Comparison of ENCODE assay signal across 27 cellular contexts in genomic region chr20:34996243-34996984, GRCh38. TPM values are rescaled to one million over a fixed set of nuclear protein-coding genes. Genes with fewer than 3 reads are reported as not detected.
DNase-seq lines count a peak whose midpoint lies in the region; ATAC-seq and TF ChIP-seq lines count a peak whose summit lies in the region.
"Had no signal": no experiment of that assay in that cellular context is flagged by ENCODE, and none has a peak within 500 bp of the region (broad histone marks: within the 10 kb centered on the region; RNA-seq: fewer than 3 reads in every experiment).

No MANE protein-coding gene starts in this region.

- H3K4me3 ChIP-seq in H7 (ENCODE audit: insufficient read depth, low read depth, low read length) (no peak overlapping the region), gastrocnemius medialis (no peak overlapping the region)
- H3K4me3 ChIP-seq in CD8-positive, alpha-beta T cell (ENCODE audit: low read depth, low read length) = no peak overlapping the region
- H3K4me3 ChIP-seq: A549, psoas muscle, skin epidermis, uterus had no signal

- no peaks in the 10 kb centered on the region for H3K27me3 Mint-ChIP-seq in activated T-cell treated with anti-CD3 and anti-CD28 coated beads, Interleukin-2, amount 50 U/mL, for 72 hours (ENCODE audit: low read depth)
- H3K27me3 Mint-ChIP-seq in endothelial cell (ENCODE audit: unreplicated experiment) = peaks cover 18% of the 10 kb centered on the region
- H3K27me3 Mint-ChIP-seq in CD8-positive, alpha-beta T cell (ENCODE audit: low read depth) = no peaks in the 10 kb centered on the region
- H3K27me3 Mint-ChIP-seq: brain; CD4-positive, CD25-positive, alpha-beta regulatory T cell; T-cell had no signal

- H3K4me1 ChIP-seq in gastrocnemius medialis = peaks cover 13 to 15% of the 10 kb centered on the region in 2 donors
- H3K4me1 ChIP-seq in CD8-positive, alpha-beta T cell (ENCODE audit: insufficient read depth, low read length) = no peaks in the 10 kb centered on the region
- H3K4me1 ChIP-seq: A549, psoas muscle, uterus had no signal

- H3K9me3 ChIP-seq in gastrocnemius medialis = no peaks in the 10 kb centered on the region
- no peaks in the 10 kb centered on the region for H3K9me3 ChIP-seq in CD8-positive, alpha-beta T cell (ENCODE audit: low read length)
- H3K9me3 ChIP-seq: A549, neutrophil, psoas muscle, uterus had no signal

- no peak for DNase-seq in activated T-cell treated with anti-CD3 and anti-CD28 coated beads, Interleukin-2, amount 50 U/mL, for 72 hours
- DNase-seq in activated T-cell treated with anti-CD3 and anti-CD28 coated beads, Interleukin-2, amount 50 U/mL, for 48 hours = no peak
- DNase-seq in H7 = peak; percentile 34
- DNase-seq in endothelial cell (ENCODE audit: low spot score) = no peak
- DNase-seq in gastrocnemius medialis = no peak
- no peak for DNase-seq in stimulated activated CD8-positive, alpha-beta memory T cell treated with anti-CD3 and anti-CD28 coated beads, Interleukin-4, amount 100 ng/mL, for 48 hours
- no peak for DNase-seq in CD8-positive, alpha-beta T cell
- DNase-seq in NCI-H128 (lab: John Stamatoyannopoulos, UW; ENCODE audit: unreplicated experiment) = no peak
- DNase-seq: activated CD4-positive, alpha-beta T cell treated with anti-CD3 and anti-CD28 coated beads, Interleukin-2, amount 50 U/mL, for 1 hour; activated naive CD4-positive, alpha-beta T cell treated with anti-CD3 and anti-CD28 coated beads for 36 hours; DND-41; GF-D8; NCI-H1048; NCI-H1694 treated with DMSO at 0.1 percent for 48 hours; psoas muscle; stimulated activated naive CD4-positive, alpha-beta T cell treated with Interleukin-2 at 50 U/mL for 16 hours had no signal

- TF ChIP-seq CTCF in endothelial cell (IDR thresholded peaks at IDR 0.05; ENCODE audit: unreplicated experiment) (no peak), gastrocnemius medialis (IDR thresholded peaks at IDR 0.05 in 4 of 5, conservative IDR thresholded peaks at IDR 0.05 in 1 of 5) (no peak)
- no peak for TF ChIP-seq CTCF in CD8-positive, alpha-beta T cell (IDR thresholded peaks at IDR 0.05)

- H3K4me3 Mint-ChIP-seq in activated T-cell treated with anti-CD3 and anti-CD28 coated beads, Interleukin-2, amount 50 U/mL, for 72 hours = no peak overlapping the region
- H3K4me3 Mint-ChIP-seq in endothelial cell (ENCODE audit: unreplicated experiment) = peak overlapping the region; percentile 56
- H3K4me3 Mint-ChIP-seq in CD8-positive, alpha-beta T cell = no peak overlapping the region
- H3K4me3 Mint-ChIP-seq: activated naive CD4-positive, alpha-beta T cell treated with anti-CD3 and anti-CD28 coated beads for 36 hours; brain; CD4-positive, CD25-positive, alpha-beta regulatory T cell; immature natural killer cell; WTC11 had no signal

- H3K9me3 Mint-ChIP-seq in activated T-cell treated with anti-CD3 and anti-CD28 coated beads, Interleukin-2, amount 50 U/mL, for 72 hours = no peaks in the 10 kb centered on the region
- no peaks in the 10 kb centered on the region for H3K9me3 Mint-ChIP-seq in endothelial cell (ENCODE audit: unreplicated experiment)
- no peaks in the 10 kb centered on the region for H3K9me3 Mint-ChIP-seq in CD8-positive, alpha-beta T cell
- H3K9me3 Mint-ChIP-seq: activated naive CD4-positive, alpha-beta T cell treated with anti-CD3 and anti-CD28 coated beads for 36 hours; brain; immature natural killer cell; T-cell; WTC11 had no signal

- peak overlapping the region; percentile 72 to 91 (median 81) for H3K27ac ChIP-seq in gastrocnemius medialis
- H3K27ac ChIP-seq in CD8-positive, alpha-beta T cell (ENCODE audit: low read depth, low read length) = no peak overlapping the region
- H3K27ac ChIP-seq: A549, neutrophil, psoas muscle, skin epidermis, uterus had no signal

- H3K36me3 Mint-ChIP-seq in activated T-cell treated with anti-CD3 and anti-CD28 coated beads, Interleukin-2, amount 50 U/mL, for 72 hours (ENCODE audit: insufficient read depth in 2 of 2) = peaks cover 5 to 9% of the 10 kb centered on the region in 2 donors
- H3K36me3 Mint-ChIP-seq in endothelial cell (ENCODE audit: low read depth, unreplicated experiment) = peaks cover 36% of the 10 kb centered on the region
- H3K36me3 Mint-ChIP-seq in CD8-positive, alpha-beta T cell = peaks cover 70% of the 10 kb centered on the region

- H3K36me3 ChIP-seq in H7 (replicated peaks; ENCODE audit: control insufficient read depth, insufficient read depth, low read length) (peaks cover 13% of the 10 kb centered on the region), gastrocnemius medialis (peaks cover 0 to 48% of the 10 kb centered on the region in 2 donors)
- H3K36me3 ChIP-seq in CD8-positive, alpha-beta T cell (ENCODE audit: insufficient read depth, low read length) = peaks cover 15% of the 10 kb centered on the region
- H3K36me3 ChIP-seq: uterus had no signal

- ATAC-seq in activated T-cell treated with anti-CD3 and anti-CD28 coated beads, Interleukin-2, amount 50 U/mL, for 72 hours (replicated peaks in 1 of 2) = no peak
- no peak for ATAC-seq in gastrocnemius medialis
- no peak for ATAC-seq in CD8-positive, alpha-beta T cell
- ATAC-seq: A549 had no signal

- POLR2A ChIA-PET in CD8-positive, alpha-beta T cell (lab: Charles Lee) = interaction anchor here (0.5 kb wide), 1 partner anchor 566 kb away, joined by 3 read pairs; no protein-coding TSS in a partner anchor

- intact Hi-C loops in gastrocnemius medialis (cut with DNase I; ENCODE audit: low total_unique reads) = no loop called here
- intact Hi-C loops in CD8-positive, alpha-beta T cell (cut with DNase I, micrococcal nuclease) = no loop called here

- H3K27ac Mint-ChIP-seq in activated T-cell treated with anti-CD3 and anti-CD28 coated beads, Interleukin-2, amount 50 U/mL, for 72 hours = peak overlapping the region; percentile 26
- H3K27ac Mint-ChIP-seq in endothelial cell (ENCODE audit: unreplicated experiment) = peak overlapping the region; percentile 57
- H3K27ac Mint-ChIP-seq in CD8-positive, alpha-beta T cell = no peak overlapping the region
- H3K27ac Mint-ChIP-seq: activated naive CD4-positive, alpha-beta T cell treated with anti-CD3 and anti-CD28 coated beads for 36 hours; WTC11 had no signal

- no peaks in the 10 kb centered on the region for H3K27me3 ChIP-seq in H7 (ENCODE audit: control insufficient read depth, insufficient read depth, low read length)
- H3K27me3 ChIP-seq in gastrocnemius medialis = no peaks in the 10 kb centered on the region
- H3K27me3 ChIP-seq in CD8-positive, alpha-beta T cell (ENCODE audit: insufficient read depth, low read length) = no peaks in the 10 kb centered on the region
- H3K27me3 ChIP-seq: neutrophil, uterus had no signal

- TF ChIP-seq POLR2A in gastrocnemius medialis (IDR thresholded peaks at IDR 0.05) = no peak

- peaks cover 8% of the 10 kb centered on the region for H3K4me1 Mint-ChIP-seq in activated T-cell treated with anti-CD3 and anti-CD28 coated beads, Interleukin-2, amount 50 U/mL, for 72 hours (ENCODE audit: low read depth)
- H3K4me1 Mint-ChIP-seq in endothelial cell (ENCODE audit: unreplicated experiment) = peaks cover 5% of the 10 kb centered on the region
- H3K4me1 Mint-ChIP-seq in CD8-positive, alpha-beta T cell (ENCODE audit: low read depth) = peaks cover 2% of the 10 kb centered on the region
- H3K4me1 Mint-ChIP-seq: brain had no signal

- in situ Hi-C loops in gastrocnemius medialis (cut with MboI; ENCODE audit: low sequenced_read_pairs in 4 of 4) = no loop called here

- CTCF ChIA-PET in CD8-positive, alpha-beta T cell (lab: Charles Lee) = no interaction called here

RNA-seq across cellular contexts. Expression of gene MYH7B, which starts 40.7 kb away (rescaled TPM):
- total RNA-seq in activated T-cell treated with anti-CD3 and anti-CD28 coated beads, Interleukin-2, amount 50 U/mL, for 72 hours = 1 to 10 TPM in 1 of 2 donors, under 1 TPM in 1; 0.46 to 1.2 TPM
- 0.10 and 0.18 TPM in 2 replicates for total RNA-seq in H7 (2014; rRNA removed; shearing (Covaris generic))
- total RNA-seq in endothelial cell (ENCODE audit: unreplicated experiment) (0.51 TPM), gastrocnemius medialis (1 to 10 TPM; 1.6 to 8.5 (median 3.3) TPM)
- total RNA-seq in CD8-positive, alpha-beta T cell = under 1 TPM; 0.19 to 0.54 TPM
- total RNA-seq: endothelial cell of umbilical vein, RPMI7951 had no signal

RNA-seq across cellular contexts. Expression of gene GSS, which starts 40.8 kb away (rescaled TPM):
- total RNA-seq in activated T-cell treated with anti-CD3 and anti-CD28 coated beads, Interleukin-2, amount 50 U/mL, for 72 hours = 10 to 100 TPM; 60.6 to 66.0 TPM
- 72.2 and 75.2 TPM in 2 replicates for total RNA-seq in H7 (2014; rRNA removed; shearing (Covaris generic))
- total RNA-seq in endothelial cell (ENCODE audit: unreplicated experiment) = 48.3 TPM
- 10 to 100 TPM; 14.1 to 33.0 (median 23.8) TPM for total RNA-seq in gastrocnemius medialis
- 10 to 100 TPM; 23.6 to 24.3 TPM for total RNA-seq in CD8-positive, alpha-beta T cell
